In the genomic region with DNA sequence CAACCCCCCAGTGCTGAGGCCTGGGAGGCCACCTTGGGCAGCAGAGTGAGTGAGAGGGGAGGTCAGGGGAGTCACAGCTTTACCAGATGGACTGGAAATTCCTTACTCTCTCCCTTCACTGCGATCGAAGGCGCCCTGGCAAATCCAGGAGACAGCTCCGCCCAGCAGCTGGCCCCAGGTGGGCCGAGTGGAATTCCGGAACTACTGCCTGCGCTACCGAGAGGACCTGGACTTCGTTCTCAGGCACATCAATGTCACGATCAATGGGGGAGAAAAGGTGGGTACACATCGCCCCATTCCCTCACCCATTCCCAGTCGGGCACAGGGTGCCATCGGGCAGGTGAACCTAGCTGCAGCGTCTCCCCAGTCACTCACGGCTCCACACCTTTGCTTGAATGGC, we compare ENCODE assay signal across 34 cellular contexts.
"Had no signal": no experiment of that assay in that cellular context is flagged by ENCODE, and none has a peak within 500 bp of the region (broad histone marks: within the 10 kb centered on the region; RNA-seq: fewer than 3 reads in every experiment).

No MANE protein-coding gene starts in this region.

- H3K9me3 Mint-ChIP-seq: activated CD8-positive, alpha-beta T cell treated with anti-CD3 and anti-CD28 coated beads for 36 hours; activated T-cell treated with anti-CD3 and anti-CD28 coated beads, Interleukin-2, amount 50 U/mL, for 4 hours; activated T-helper 17 cell treated with anti-CD3 and anti-CD28 coated beads, Interleukin-2, amount 50 U/mL, for 72 hours; effector memory CD8-positive, alpha-beta T cell; WTC11 had no signal

- ATAC-seq: activated CD8-positive, alpha-beta T cell treated with anti-CD3 and anti-CD28 coated beads for 36 hours; activated T-cell treated with anti-CD3 and anti-CD28 coated beads, Interleukin-2, amount 50 U/mL, for 4 hours; activated T-helper 17 cell treated with anti-CD3 and anti-CD28 coated beads, Interleukin-2, amount 50 U/mL, for 72 hours; effector memory CD8-positive, alpha-beta T cell; heart right ventricle; WTC11 had no signal

- H3K4me3 ChIP-seq: heart right ventricle had no signal

- H3K27ac ChIP-seq: brain microvascular endothelial cell, epithelial cell of prostate, heart right ventricle, VCaP had no signal

- H3K27ac Mint-ChIP-seq: activated CD8-positive, alpha-beta T cell treated with anti-CD3 and anti-CD28 coated beads for 36 hours; activated naive CD8-positive, alpha-beta T cell; activated T-helper 17 cell treated with anti-CD3 and anti-CD28 coated beads, Interleukin-2, amount 50 U/mL, for 72 hours had no signal

- FAIRE-seq: astrocyte, bronchial epithelial cell, colon, endometrium, endothelial cell of umbilical vein, frontal cortex, TTC549 had no signal

- DNase-seq: activated CD4-positive, alpha-beta T cell treated with anti-CD3 and anti-CD28 coated beads for 1 hour; activated CD4-positive, alpha-beta T cell treated with anti-CD3 and anti-CD28 coated beads for 4 hours; activated CD4-positive, alpha-beta T cell treated with anti-CD3 and anti-CD28 coated beads, Interleukin-2, amount 50 U/mL, for 1 hour; activated CD4-positive, alpha-beta T cell treated with anti-CD3 and anti-CD28 coated beads, Interleukin-2, amount 50 U/mL, for 48 hours; activated CD8-positive, alpha-beta memory T cell treated with anti-CD3 and anti-CD28 coated beads for 24 hours; activated CD8-positive, alpha-beta T cell treated with anti-CD3 and anti-CD28 coated beads for 36 hours; activated effector memory CD4-positive, alpha-beta T cell treated with Interleukin-2 at 50 U/mL for 16 hours; activated gamma-delta T cell treated with Interleukin-2 at 50 U/mL for 16 hours; activated naive CD4-positive, alpha-beta T cell treated with anti-CD3 and anti-CD28 coated beads, Interleukin-2, amount 50 U/mL, for 16 hours; activated naive CD4-positive, alpha-beta T cell treated with Interleukin-2 at 50 U/mL for 16 hours; activated T-cell treated with anti-CD3 and anti-CD28 coated beads, Interleukin-2, amount 50 U/mL, for 4 hours; amniotic stem cell; anterior cingulate cortex; brain microvascular endothelial cell; cortex of kidney; dermis blood vessel endothelial cell; effector CD4-positive, alpha-beta T cell; effector memory CD8-positive, alpha-beta T cell; foreskin fibroblast; heart right ventricle; T-helper 1 cell; T-helper 2 cell had no signal

- H3K9me3 ChIP-seq: heart right ventricle had no signal

- H3K27me3 ChIP-seq: brain microvascular endothelial cell, heart right ventricle had no signal

- H3K4me3 Mint-ChIP-seq: activated CD8-positive, alpha-beta T cell treated with anti-CD3 and anti-CD28 coated beads for 36 hours; activated naive CD8-positive, alpha-beta T cell; activated T-cell treated with anti-CD3 and anti-CD28 coated beads, Interleukin-2, amount 50 U/mL, for 4 hours; activated T-helper 17 cell treated with anti-CD3 and anti-CD28 coated beads, Interleukin-2, amount 50 U/mL, for 72 hours; effector memory CD8-positive, alpha-beta T cell; WTC11 had no signal

- H3K4me1 Mint-ChIP-seq: activated T-helper 17 cell treated with anti-CD3 and anti-CD28 coated beads, Interleukin-2, amount 50 U/mL, for 72 hours; WTC11 had no signal

- H3K4me1 ChIP-seq: heart right ventricle had no signal

- H3K27me3 Mint-ChIP-seq: activated CD8-positive, alpha-beta T cell treated with anti-CD3 and anti-CD28 coated beads for 36 hours; activated naive CD8-positive, alpha-beta T cell; activated T-helper 17 cell treated with anti-CD3 and anti-CD28 coated beads, Interleukin-2, amount 50 U/mL, for 72 hours; effector memory CD8-positive, alpha-beta T cell had no signal
